In genomic region chr15:94239474-94239873, GRCh38 we compare ENCODE assay signal across 17 cellular contexts. TPM values are rescaled to one million over a fixed set of nuclear protein-coding genes. Genes with fewer than 3 reads are reported as not detected.
A peak's percentile ranks its signal among the peaks of the same experiment; 100 is the strongest.
DNase-seq lines count a peak whose midpoint lies in the region; ATAC-seq and TF ChIP-seq lines count a peak whose summit lies in the region.
"Had no signal": no experiment of that assay in that cellular context is flagged by ENCODE, and none has a peak within 500 bp of the region (broad histone marks: within the 10 kb centered on the region; RNA-seq: fewer than 3 reads in every experiment).

No MANE protein-coding gene starts in this region.

- H3K4me1 Mint-ChIP-seq in CD8-positive, alpha-beta memory T cell, result peaks cover 54 to 79% (median 73%) of the 10 kb centered on the region in 3 donors
- peaks cover 75 to 83% of the 10 kb centered on the region in 2 donors for H3K4me1 Mint-ChIP-seq in natural killer cell treated with Interleukin-12 subunit alpha and Interleukin-12 subunit beta and Interleukin-15 and Interleukin-18, amount 100 ng/mL, for 72 hours (ENCODE audit: low read depth in 2 of 2)
- H3K4me1 Mint-ChIP-seq in HFFc6 (ENCODE audit: low read depth), result peaks cover 11% of the 10 kb centered on the region; the same call in 1 of the 2 replicates
- H3K4me1 Mint-ChIP-seq: neural crest cell had no signal

- no peak for TF ChIP-seq CTCF in OCI-LY7 (conservative IDR thresholded peaks at IDR 0.05; ENCODE audit: low read length)
- no peak for TF ChIP-seq CTCF in epithelial cell of proximal tubule (conservative IDR thresholded peaks at IDR 0.05; ENCODE audit: low read depth, low read length)
- no peak for TF ChIP-seq CTCF in HFFc6 (IDR thresholded peaks at IDR 0.05)

- H3K36me3 ChIP-seq in CD8-positive, alpha-beta memory T cell (ENCODE audit: insufficient read depth, low read length), result no peaks in the 10 kb centered on the region
- H3K36me3 ChIP-seq in OCI-LY7 (ENCODE audit: insufficient read depth, low read length), result peaks cover 16% of the 10 kb centered on the region
- H3K36me3 ChIP-seq: BE2C had no signal

- POLR2A ChIA-PET in CD8-positive, alpha-beta memory T cell (lab: Charles Lee), result no interaction called here
- POLR2A ChIA-PET in OCI-LY7 (lab: Charles Lee), result interaction anchor here (1.5 to 4.5 kb wide), 7 partner anchors 9 to 68 kb away, joined by 5 to 41 read pairs (median 11); partner anchors contain the start of gene MCTP2

- H3K4me2 ChIP-seq in OCI-LY7 (ENCODE audit: low read length), result peak overlapping the region; percentile 64

- peaks cover 8% of the 10 kb centered on the region for H3K4me1 ChIP-seq in CD8-positive, alpha-beta memory T cell (ENCODE audit: insufficient read depth, low read length)
- H3K4me1 ChIP-seq in OCI-LY7 (ENCODE audit: insufficient read depth, low read length, poor library complexity, severe bottlenecking), result peaks cover 74% of the 10 kb centered on the region

- no peak for ATAC-seq in natural killer cell treated with Interleukin-12 subunit alpha and Interleukin-12 subunit beta and Interleukin-15 and Interleukin-18, amount 100 ng/mL, for 72 hours
- ATAC-seq in GM21825 (IDR thresholded peaks at IDR 0.05; ENCODE audit: unreplicated experiment) (no peak), HG03342 (IDR thresholded peaks at IDR 0.05; ENCODE audit: unreplicated experiment) (no peak), GM21423 (IDR thresholded peaks at IDR 0.05; ENCODE audit: unreplicated experiment) (no peak)

- H3K36me3 Mint-ChIP-seq in CD8-positive, alpha-beta memory T cell, result no peaks in the 10 kb centered on the region
- H3K36me3 Mint-ChIP-seq in natural killer cell treated with Interleukin-12 subunit alpha and Interleukin-12 subunit beta and Interleukin-15 and Interleukin-18, amount 100 ng/mL, for 72 hours, result peaks cover 43% of the 10 kb centered on the region
- H3K36me3 Mint-ChIP-seq in HFFc6 (ENCODE audit: low read depth), result no peaks in the 10 kb centered on the region

- no peaks in the 10 kb centered on the region for H3K27me3 Mint-ChIP-seq in CD8-positive, alpha-beta memory T cell
- no peaks in the 10 kb centered on the region for H3K27me3 Mint-ChIP-seq in natural killer cell treated with Interleukin-12 subunit alpha and Interleukin-12 subunit beta and Interleukin-15 and Interleukin-18, amount 100 ng/mL, for 72 hours
- H3K27me3 Mint-ChIP-seq in HFFc6 (ENCODE audit: insufficient read depth), result no peaks in the 10 kb centered on the region

- H3K27ac ChIP-seq in CD8-positive, alpha-beta memory T cell (ENCODE audit: low read depth, low read length), result no peak overlapping the region
- H3K27ac ChIP-seq in OCI-LY7 (ENCODE audit: low read depth, low read length, poor library complexity, severe bottlenecking), result peak overlapping the region; percentile 73

- no peak overlapping the region for H2AFZ ChIP-seq in OCI-LY7 (ENCODE audit: low read length)

- CTCF ChIA-PET in CD8-positive, alpha-beta memory T cell (lab: Charles Lee), result interaction anchor here (1.9 to 2.0 kb wide), 2 partner anchors 7 to 10 kb away, joined by 4 to 6 read pairs; partner anchors contain the start of gene MCTP2
- CTCF ChIA-PET in OCI-LY7 (lab: Charles Lee; ENCODE audit: unreplicated experiment), result no interaction called here

- H3K4me3 Mint-ChIP-seq in CD8-positive, alpha-beta memory T cell, result peak overlapping the region in 1 of 7 donors; percentile 5
- H3K4me3 Mint-ChIP-seq in natural killer cell treated with Interleukin-12 subunit alpha and Interleukin-12 subunit beta and Interleukin-15 and Interleukin-18, amount 100 ng/mL, for 72 hours, result peak overlapping the region; percentile 79
- no peak overlapping the region for H3K4me3 Mint-ChIP-seq in HFFc6
- H3K4me3 Mint-ChIP-seq: neural crest cell had no signal

- H4K20me1 ChIP-seq in OCI-LY7 (ENCODE audit: insufficient read depth, low read length), result no peaks in the 10 kb centered on the region

- H3K4me3 ChIP-seq in CD8-positive, alpha-beta memory T cell (ENCODE audit: low read length), result no peak overlapping the region
- no peak overlapping the region for H3K4me3 ChIP-seq in OCI-LY7 (ENCODE audit: low read depth, low read length, poor library complexity, severe bottlenecking)
- H3K4me3 ChIP-seq in epithelial cell of proximal tubule (ENCODE audit: low read depth, low read length), result no peak overlapping the region

- intact Hi-C loops in OCI-LY7 (cut with micrococcal nuclease; ENCODE audit: unreplicated experiment), result loop anchor here (2.0 kb wide), 1 partner anchor 19 kb away; no protein-coding TSS in a partner anchor

- H3K9me2 ChIP-seq in OCI-LY7 (ENCODE audit: insufficient read depth, low read length), result no peaks in the 10 kb centered on the region

- H3K79me2 ChIP-seq in OCI-LY7 (ENCODE audit: insufficient read depth, low read depth, low read length), result peaks cover 87% of the 10 kb centered on the region

- no peaks in the 10 kb centered on the region for H3K9me3 ChIP-seq in CD8-positive, alpha-beta memory T cell (ENCODE audit: low read length)
- no peaks in the 10 kb centered on the region for H3K9me3 ChIP-seq in OCI-LY7 (ENCODE audit: low read length)
- H3K9me3 ChIP-seq: BE2C had no signal

- H3K27me3 ChIP-seq in CD8-positive, alpha-beta memory T cell (ENCODE audit: insufficient read depth, low read length, poor library complexity, severe bottlenecking), result no peaks in the 10 kb centered on the region
- H3K27me3 ChIP-seq: BE2C had no signal

- H3K9me3 Mint-ChIP-seq in CD8-positive, alpha-beta memory T cell, result no peaks in the 10 kb centered on the region
- no peaks in the 10 kb centered on the region for H3K9me3 Mint-ChIP-seq in natural killer cell treated with Interleukin-12 subunit alpha and Interleukin-12 subunit beta and Interleukin-15 and Interleukin-18, amount 100 ng/mL, for 72 hours
- peaks cover 9% of the 10 kb centered on the region; the same call in 1 of the 2 replicates for H3K9me3 Mint-ChIP-seq in HFFc6

- no peak for DNase-seq in CD8-positive, alpha-beta memory T cell
- no peak for DNase-seq in OCI-LY7 (ENCODE audit: low spot score)
- DNase-seq in epithelial cell of proximal tubule (ENCODE audit: low read depth), result peak; percentile 51
- DNase-seq in natural killer cell treated with Interleukin-12 subunit alpha and Interleukin-12 subunit beta and Interleukin-15 and Interleukin-18, amount 100 ng/mL, for 72 hours (ENCODE audit: low spot score), result no peak
- DNase-seq in HFFc6, result no peak
- DNase-seq: activated CD4-positive, alpha-beta T cell treated with anti-CD3 and anti-CD28 coated beads, Interleukin-2, amount 50 U/mL, for 1 hour; BE2C; DND-41; H7; hypothalamus; NCI-H1930; NCI-H526 treated with DMSO at 0.1 percent for 48 hours; stimulated activated naive CD4-positive, alpha-beta T cell had no signal

- BruUV-seq in OCI-LY7 (replicated peaks; lab: Mats Ljungman, UMichigan), result no TSS peak

- peak overlapping the region in 7 of 8 donors; percentile 11 to 87 (median 64) for H3K27ac Mint-ChIP-seq in CD8-positive, alpha-beta memory T cell
- H3K27ac Mint-ChIP-seq in natural killer cell treated with Interleukin-12 subunit alpha and Interleukin-12 subunit beta and Interleukin-15 and Interleukin-18, amount 100 ng/mL, for 72 hours, result peak overlapping the region; percentile 98
- H3K27ac Mint-ChIP-seq in HFFc6, result no peak overlapping the region

RNA-seq across cellular contexts. Expression of gene MCTP2, which starts 8.1 kb away (rescaled TPM):
- total RNA-seq in CD8-positive, alpha-beta memory T cell, result 10 to 100 TPM; 16.5 to 17.0 TPM
- 13.6 TPM for polyA plus RNA-seq in CD8-positive, alpha-beta memory T cell
- total RNA-seq in OCI-LY7 (2014; rRNA removed; shearing (Covaris generic)), result 73.2 and 75.0 TPM in 2 replicates
- total RNA-seq in OCI-LY7 (2022) (90.6 and 91.6 TPM in 2 replicates), epithelial cell of proximal tubule (5.0 and 7.5 TPM in 2 replicates)
- total RNA-seq in natural killer cell treated with Interleukin-12 subunit alpha and Interleukin-12 subunit beta and Interleukin-15 and Interleukin-18, amount 100 ng/mL, for 72 hours, result 100 to 1,000 TPM; 262 to 344 TPM
- total RNA-seq in HFFc6 (2021; fragmentation: NEBNext Ultra II Directional; extraction: Animal tissue kit (Norgen Biotek cat#: 25700)), result 1 to 10 TPM in 3 of 6 experiments, under 1 TPM in 3; 0.63 to 4.4 (median 1.0) TPM
